Comparison of ENCODE assay signal across 1 cellular context in the genomic region with DNA sequence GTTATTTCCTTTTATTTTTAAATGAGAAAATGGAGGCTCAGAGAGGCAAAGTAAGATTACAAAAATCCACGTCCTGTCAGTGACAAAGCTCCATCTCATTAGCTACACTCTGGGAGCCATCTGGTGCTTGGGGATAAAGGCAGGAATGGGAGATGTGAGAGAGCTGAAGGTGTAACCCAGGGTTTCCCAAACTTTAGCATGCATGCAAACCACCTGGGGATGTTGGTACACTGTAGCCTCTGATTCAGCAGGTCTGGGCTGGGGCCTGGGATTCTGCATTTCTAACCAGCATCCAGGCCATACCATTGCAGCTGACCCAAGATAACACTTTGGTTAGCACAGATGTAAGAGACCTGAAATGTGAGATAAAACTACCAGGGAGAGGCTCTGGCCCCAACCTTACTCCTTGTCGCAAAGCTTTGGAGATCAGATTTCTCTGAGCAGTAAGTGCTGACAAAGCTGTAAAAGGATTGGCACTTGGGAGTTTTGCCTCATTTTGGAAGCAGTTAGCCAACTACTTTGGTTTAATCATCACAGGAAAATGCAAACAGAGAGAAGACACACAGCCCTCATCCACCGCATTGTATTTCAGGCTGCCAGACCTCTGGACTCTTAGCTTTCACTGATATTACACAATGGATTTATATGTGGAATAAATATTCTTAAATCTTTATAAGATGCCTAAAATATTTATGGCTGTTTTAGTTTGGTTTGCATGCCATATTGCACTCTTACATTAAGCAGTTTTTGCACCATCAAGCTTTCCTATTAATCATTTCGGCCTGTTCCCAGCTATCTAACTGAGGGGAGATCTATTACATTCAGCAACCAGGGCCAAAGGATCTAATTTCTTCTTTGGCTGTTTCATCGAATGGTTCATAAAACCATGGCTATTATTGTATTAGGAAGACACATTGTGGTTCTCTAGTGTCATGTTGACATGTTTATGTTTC.
TF ChIP-seq lines count a peak whose summit lies in the region.

No MANE protein-coding gene starts in this region.

TF ChIP-seq in H1, 55 proteins besides CTCF, POLR2A, EP300 and RAD21 (continued from another document):
- TF ChIP-seq, protein P1, sequence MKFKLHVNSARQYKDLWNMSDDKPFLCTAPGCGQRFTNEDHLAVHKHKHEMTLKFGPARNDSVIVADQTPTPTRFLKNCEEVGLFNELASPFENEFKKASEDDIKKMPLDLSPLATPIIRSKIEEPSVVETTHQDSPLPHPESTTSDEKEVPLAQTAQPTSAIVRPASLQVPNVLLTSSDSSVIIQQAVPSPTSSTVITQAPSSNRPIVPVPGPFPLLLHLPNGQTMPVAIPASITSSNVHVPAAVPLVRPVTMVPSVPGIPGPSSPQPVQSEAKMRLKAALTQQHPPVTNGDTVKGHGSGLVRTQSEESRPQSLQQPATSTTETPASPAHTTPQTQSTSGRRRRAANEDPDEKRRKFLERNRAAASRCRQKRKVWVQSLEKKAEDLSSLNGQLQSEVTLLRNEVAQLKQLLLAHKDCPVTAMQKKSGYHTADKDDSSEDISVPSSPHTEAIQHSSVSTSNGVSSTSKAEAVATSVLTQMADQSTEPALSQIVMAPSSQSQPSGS (IDR thresholded peaks at IDR 0.05; ENCODE audit: low read length): no peak
- TF ChIP-seq KDM4A (IDR thresholded peaks at IDR 0.05; ENCODE audit: low read depth, low read length, severe bottlenecking) (no peak), CREB1 (IDR thresholded peaks at IDR 0.05) (no peak), CHD2 (IDR thresholded peaks at IDR 0.05; ENCODE audit: low read length) (no peak), CHD1 (IDR thresholded peaks at IDR 0.05; ENCODE audit: low read depth, low read length) (no peak), SIN3A (conservative IDR thresholded peaks at IDR 0.05 in 1 of 2, IDR thresholded peaks at IDR 0.05 in 1 of 2; ENCODE audit: low read depth in 1 of 2, low read length in 2 of 2) (no peak), SIRT6 (IDR thresholded peaks at IDR 0.05; ENCODE audit: low read length) (no peak), SRF (IDR thresholded peaks at IDR 0.05; ENCODE audit: low read depth, low read length) (no peak)
